Comparison of ENCODE assay signal across 8 cellular contexts in genomic region chr4:88526221-88526815, GRCh38. TPM values are rescaled to one million over a fixed set of nuclear protein-coding genes. Genes with fewer than 3 reads are reported as not detected.
A peak's percentile ranks its signal among the peaks of the same experiment; 100 is the strongest.
DNase-seq lines count a peak whose midpoint lies in the region; ATAC-seq and TF ChIP-seq lines count a peak whose summit lies in the region.

No MANE protein-coding gene starts in this region.

- WGBS in adrenal gland, 4 donors, result 16 to 39% (median 34%) methylated on average over 1 of the region's 1 CpG

- peaks cover 7% of the 10 kb centered on the region for H3K36me3 ChIP-seq in DOHH2 (ENCODE audit: control insufficient read depth, low read length)
- H3K36me3 ChIP-seq in adrenal gland (replicated peaks in 1 of 2), result peaks cover 0 to 3% of the 10 kb centered on the region in 2 donors
- peaks cover 0 to 4% of the 10 kb centered on the region in 2 donors for H3K36me3 ChIP-seq in vagina

- H3K4me3 ChIP-seq in DOHH2 (ENCODE audit: low read length), result no peak overlapping the region
- no peak overlapping the region for H3K4me3 ChIP-seq in adrenal gland
- no peak overlapping the region for H3K4me3 ChIP-seq in vagina

- peaks cover 8% of the 10 kb centered on the region; the same call in 1 of the 2 replicates for H3F3A ChIP-seq in DOHH2 (ENCODE audit: control insufficient read depth, insufficient read depth)

- H3K4me2 ChIP-seq in DOHH2 (ENCODE audit: low read length), result no peak overlapping the region

- TF ChIP-seq POLR2A in adrenal gland (IDR thresholded peaks at IDR 0.05), result no peak
- no peak for TF ChIP-seq POLR2A in vagina (IDR thresholded peaks at IDR 0.05)

- H3K9me3 ChIP-seq in DOHH2 (ENCODE audit: control insufficient read depth, insufficient read depth, low read length) (no peaks in the 10 kb centered on the region), adrenal gland (replicated peaks in 1 of 3) (no peaks in the 10 kb centered on the region), vagina (no peaks in the 10 kb centered on the region)

- peak; percentile 32 for DNase-seq in KG1 (lab: John Stamatoyannopoulos, UW)
- DNase-seq in adrenal gland, result peak in 5 of 7 donors; percentile 22 to 61 (median 49)
- DNase-seq in lung microvascular endothelial cell (ENCODE audit: low read depth in 2 of 2), result peak; percentile 22 to 36
- DNase-seq in vagina (ENCODE audit: extremely low spot score in 2 of 2), result no peak
- DNase-seq in cortex of kidney (lab: John Stamatoyannopoulos, UW), result no peak
- DNase-seq in GM19240 (ENCODE audit: insufficient read length, low spot score), result no peak

- H3K27me3 ChIP-seq in DOHH2 (ENCODE audit: control insufficient read depth, low read length), result no peaks in the 10 kb centered on the region
- H3K27me3 ChIP-seq in adrenal gland, result no peaks in the 10 kb centered on the region
- no peaks in the 10 kb centered on the region for H3K27me3 ChIP-seq in vagina

- H3K27ac ChIP-seq in DOHH2 (ENCODE audit: low read depth, low read length) (no peak overlapping the region), adrenal gland (peak overlapping the region in 2 of 5 donors; percentile 51 to 60), vagina (no peak overlapping the region)

- intact Hi-C loops in adrenal gland (cut with DNase I) (loop anchor here in 1 of 2 donors (5.0 kb wide), 1 partner anchor 131 kb away; no protein-coding TSS in a partner anchor), vagina (cut with DNase I) (loop anchor here (10.0 kb wide), 1 partner anchor 298 kb away; no protein-coding TSS in a partner anchor)

- H3K9me2 ChIP-seq in DOHH2 (replicated peaks; ENCODE audit: control insufficient read depth, low read length), result no peaks in the 10 kb centered on the region

- peaks cover 17% of the 10 kb centered on the region for H3K79me2 ChIP-seq in DOHH2 (ENCODE audit: control insufficient read depth, low read length)

- H4K20me1 ChIP-seq in DOHH2 (ENCODE audit: control insufficient read depth, insufficient read depth, low read depth, low read length), result no peaks in the 10 kb centered on the region

- TF ChIP-seq CTCF in DOHH2 (IDR thresholded peaks at IDR 0.05; ENCODE audit: low read depth, low read length, poor library complexity, severe bottlenecking), result peak; percentile 41
- TF ChIP-seq CTCF in adrenal gland (IDR thresholded peaks at IDR 0.05), result peak in 5 of 6 experiments; percentile 5 to 35 (median 31)
- peak in 1 of 3 experiments; percentile 31 for TF ChIP-seq CTCF in vagina (IDR thresholded peaks at IDR 0.05)

- no peak for ATAC-seq in HG03095 (IDR thresholded peaks at IDR 0.05; ENCODE audit: unreplicated experiment)

- H3K4me1 ChIP-seq in DOHH2 (ENCODE audit: control insufficient read depth, low read length) (peaks cover 16% of the 10 kb centered on the region), adrenal gland (replicated peaks in 1 of 2) (peaks cover 17 to 35% of the 10 kb centered on the region in 2 donors), vagina (peaks cover 32% of the 10 kb centered on the region)

RNA-seq across cellular contexts. Expression of gene PYURF, which starts 2.7 kb away (rescaled TPM):
- total RNA-seq in adrenal gland, result 100 to 1,000 TPM in 3 of 8 donors, 10 to 100 TPM in 5; 76.5 to 159 (median 90.0) TPM
- polyA plus RNA-seq in adrenal gland, result 10 to 100 TPM; 69.2 to 97.3 (median 74.8) TPM
- total RNA-seq in lung microvascular endothelial cell, result 75.0 and 77.6 TPM in 2 replicates
- total RNA-seq in vagina, result 121 TPM

Comparison
In these comparisons a context has a peak if more than half of its experiments do, and no peak if none do; other contexts are left out.
1. DNase-seq: peak in KG1 (single experiment), adrenal gland (5 of 7) and lung microvascular endothelial cell (2 of 2); none in vagina (0 of 2), cortex of kidney (single experiment) and GM19240 (single experiment).